Comparison of ENCODE assay signal across 24 cellular contexts in the genomic region with DNA sequence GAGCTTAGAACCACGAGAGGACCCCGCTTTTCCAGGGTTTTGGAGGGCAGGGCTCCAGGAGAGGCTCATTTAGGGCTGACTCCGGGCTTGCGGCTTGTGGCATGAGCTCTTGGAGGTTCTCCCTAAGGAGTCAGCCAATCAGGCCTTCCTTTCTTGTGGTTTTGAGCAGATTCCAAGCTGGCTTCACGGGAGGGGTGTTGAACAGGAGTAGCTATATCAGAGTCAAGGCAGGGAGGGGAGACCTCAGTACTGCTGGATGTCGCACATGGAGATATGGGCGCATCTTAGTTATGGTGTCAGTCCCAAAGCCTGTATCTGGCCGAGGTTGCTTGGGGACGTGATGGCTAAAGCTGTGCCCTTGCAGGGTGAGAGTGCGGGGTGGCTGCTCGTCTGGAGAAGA.
"Had no signal": no experiment of that assay in that cellular context is flagged by ENCODE, and none has a peak within 500 bp of the region (broad histone marks: within the 10 kb centered on the region; RNA-seq: fewer than 3 reads in every experiment).

No MANE protein-coding gene starts in this region.

- H3K27ac ChIP-seq: epithelial cell of prostate, heart left ventricle, pancreas, suprapubic skin, uterus, WERI-Rb-1 had no signal

- H3K9me3 ChIP-seq: heart left ventricle, pancreas, suprapubic skin, tibial nerve, uterus had no signal

- H3K4me1 ChIP-seq: suprapubic skin had no signal

- H3K36me3 ChIP-seq: heart left ventricle, pancreas, suprapubic skin, tibial nerve, uterus, WERI-Rb-1 had no signal

- H3K9me3 Mint-ChIP-seq: activated naive CD4-positive, alpha-beta T cell treated with anti-CD3 and anti-CD28 coated beads, Interleukin-2, amount 50 U/mL, for 72 hours; mesothelial cell of epicardium; stimulated activated effector memory CD8-positive, alpha-beta T cell treated with anti-CD3 and anti-CD28 coated beads, Interleukin-12 subunit alpha, Interleukin-12 subunit beta, amount 100 ng/mL, for 72 hours; stimulated activated naive CD8-positive, alpha-beta T cell treated with anti-CD3 and anti-CD28 coated beads, Interleukin-15, amount 100 ng/mL, for 72 hours; T-helper 2 cell treated with Interferon-gamma antibody and Interleukin-4, amounts not matched to agents 5 μg/mL and 100 μg/mL, for 36 hours had no signal

- DNase-seq: activated CD4-positive, alpha-beta T cell treated with anti-CD3 and anti-CD28 coated beads for 1 hour; activated CD4-positive, alpha-beta T cell treated with anti-CD3 and anti-CD28 coated beads, Interleukin-2, amount 50 U/mL, for 1 hour; activated CD8-positive, alpha-beta T cell treated with anti-CD3 and anti-CD28 coated beads, Interleukin-2, amount 10 ng/mL, durations not matched to agents 7 days and 5 days; activated T-cell treated with anti-CD3 and anti-CD28 coated beads, Interleukin-2, amount 50 U/mL, for 1 hour; aorta; cortex of kidney; heart left ventricle; left ventricle myocardium superior; naive thymus-derived CD8-positive, alpha-beta T cell; right cardiac atrium; stimulated activated CD4-positive, alpha-beta T cell treated with anti-CD3 and anti-CD28 coated beads, Interleukin-2, amount 100 ng/mL, for 24 hours; stimulated activated naive CD8-positive, alpha-beta T cell treated with anti-CD3 and anti-CD28 coated beads, Interleukin-15, amount 100 ng/mL, for 72 hours; uterus; WERI-Rb-1 had no signal

- H3K27me3 ChIP-seq: heart left ventricle, pancreas, suprapubic skin, tibial nerve, uterus had no signal

- H3K4me3 ChIP-seq: heart left ventricle, pancreas, suprapubic skin, tibial nerve, uterus had no signal

- H3K4me3 Mint-ChIP-seq: activated CD8-positive, alpha-beta T cell treated with anti-CD3 and anti-CD28 coated beads, Interleukin-2, amount 10 ng/mL, durations not matched to agents 7 days and 5 days; mesothelial cell of epicardium; stimulated activated effector memory CD8-positive, alpha-beta T cell treated with anti-CD3 and anti-CD28 coated beads, Interleukin-12 subunit alpha, Interleukin-12 subunit beta, amount 100 ng/mL, for 72 hours; stimulated activated naive CD8-positive, alpha-beta T cell treated with anti-CD3 and anti-CD28 coated beads, Interleukin-15, amount 100 ng/mL, for 72 hours; T-helper 2 cell treated with Interferon-gamma antibody and Interleukin-4, amounts not matched to agents 5 μg/mL and 100 μg/mL, for 36 hours had no signal

- H3K36me3 Mint-ChIP-seq: activated naive CD4-positive, alpha-beta T cell treated with anti-CD3 and anti-CD28 coated beads, Interleukin-2, amount 50 U/mL, for 72 hours; naive thymus-derived CD8-positive, alpha-beta T cell; stimulated activated effector memory CD8-positive, alpha-beta T cell treated with anti-CD3 and anti-CD28 coated beads, Interleukin-12 subunit alpha, Interleukin-12 subunit beta, amount 100 ng/mL, for 72 hours had no signal

- H3K27ac Mint-ChIP-seq: activated CD8-positive, alpha-beta T cell treated with anti-CD3 and anti-CD28 coated beads, Interleukin-2, amount 10 ng/mL, durations not matched to agents 7 days and 5 days; activated naive CD4-positive, alpha-beta T cell treated with anti-CD3 and anti-CD28 coated beads, Interleukin-2, amount 50 U/mL, for 72 hours; mesothelial cell of epicardium; stimulated activated effector memory CD8-positive, alpha-beta T cell treated with anti-CD3 and anti-CD28 coated beads, Interleukin-12 subunit alpha, Interleukin-12 subunit beta, amount 100 ng/mL, for 72 hours; T-helper 2 cell treated with Interferon-gamma antibody and Interleukin-4, amounts not matched to agents 5 μg/mL and 100 μg/mL, for 36 hours had no signal

- ATAC-seq: activated CD8-positive, alpha-beta T cell treated with anti-CD3 and anti-CD28 coated beads, Interleukin-2, amount 10 ng/mL, durations not matched to agents 7 days and 5 days; activated naive CD4-positive, alpha-beta T cell treated with anti-CD3 and anti-CD28 coated beads, Interleukin-2, amount 50 U/mL, for 72 hours; heart left ventricle; left ventricle myocardium superior; naive thymus-derived CD8-positive, alpha-beta T cell; pancreas; right cardiac atrium; stimulated activated effector memory CD8-positive, alpha-beta T cell treated with anti-CD3 and anti-CD28 coated beads, Interleukin-12 subunit alpha, Interleukin-12 subunit beta, amount 100 ng/mL, for 72 hours; stimulated activated naive CD8-positive, alpha-beta T cell treated with anti-CD3 and anti-CD28 coated beads, Interleukin-15, amount 100 ng/mL, for 72 hours had no signal

- H3K4me1 Mint-ChIP-seq: stimulated activated effector memory CD8-positive, alpha-beta T cell treated with anti-CD3 and anti-CD28 coated beads, Interleukin-12 subunit alpha, Interleukin-12 subunit beta, amount 100 ng/mL, for 72 hours; stimulated activated naive CD8-positive, alpha-beta T cell treated with anti-CD3 and anti-CD28 coated beads, Interleukin-15, amount 100 ng/mL, for 72 hours had no signal

- FAIRE-seq: bronchial epithelial cell, islet of Langerhans, pancreas had no signal
